ENCODE assay signal across 14 cellular contexts in genomic region chr18:61580061-61580460, GRCh38.
"Had no signal": no experiment of that assay in that cellular context is flagged by ENCODE, and none has a peak within 500 bp of the region (broad histone marks: within the 10 kb centered on the region; RNA-seq: fewer than 3 reads in every experiment).

No MANE protein-coding gene starts in this region.

- H3K4me2 ChIP-seq: neural progenitor cell had no signal

- H2AFZ ChIP-seq: neural progenitor cell, parathyroid adenoma had no signal

- H3K27ac Mint-ChIP-seq: activated CD4-positive, alpha-beta T cell treated with anti-CD3 and anti-CD28 coated beads, Interleukin-2, amount 10 ng/mL, durations not matched to agents 24 days and 14 days; activated naive CD4-positive, alpha-beta T cell treated with anti-CD3 and anti-CD28 coated beads for 36 hours; activated T-helper 17 cell treated with anti-CD3 and anti-CD28 coated beads, Interleukin-2, amount 50 U/mL, for 72 hours; brain; neural progenitor cell; WTC11 had no signal

- H3K9me3 ChIP-seq: heart left ventricle had no signal

- H3K27ac ChIP-seq: neural progenitor cell, parathyroid adenoma, skin epidermis had no signal

- H3K4me1 ChIP-seq: neural progenitor cell had no signal

- H3K4me3 ChIP-seq: heart left ventricle, neural progenitor cell, skin epidermis had no signal

- H3K9me3 Mint-ChIP-seq: activated CD4-positive, alpha-beta T cell treated with anti-CD3 and anti-CD28 coated beads, Interleukin-2, amount 10 ng/mL, durations not matched to agents 24 days and 14 days; activated naive CD4-positive, alpha-beta T cell treated with anti-CD3 and anti-CD28 coated beads for 36 hours; activated T-helper 17 cell treated with anti-CD3 and anti-CD28 coated beads, Interleukin-2, amount 50 U/mL, for 72 hours; central memory CD8-positive, alpha-beta T cell; neural progenitor cell; WTC11 had no signal

- H3K79me2 ChIP-seq: parathyroid adenoma had no signal

- H3K4me3 Mint-ChIP-seq: activated CD4-positive, alpha-beta T cell treated with anti-CD3 and anti-CD28 coated beads, Interleukin-2, amount 10 ng/mL, durations not matched to agents 24 days and 14 days; activated naive CD4-positive, alpha-beta T cell treated with anti-CD3 and anti-CD28 coated beads for 36 hours; activated T-helper 17 cell treated with anti-CD3 and anti-CD28 coated beads, Interleukin-2, amount 50 U/mL, for 72 hours; central memory CD8-positive, alpha-beta T cell; neural progenitor cell; WTC11 had no signal

- H3K36me3 Mint-ChIP-seq: brain, neural progenitor cell, WTC11 had no signal

- H3K27me3 ChIP-seq: heart left ventricle had no signal

- DNase-seq: activated CD4-positive, alpha-beta T cell treated with anti-CD3 and anti-CD28 coated beads, Interleukin-2, amount 10 ng/mL, durations not matched to agents 24 days and 14 days; activated naive CD4-positive, alpha-beta T cell treated with anti-CD3 and anti-CD28 coated beads for 36 hours; activated T-cell treated with anti-CD3 and anti-CD28 coated beads for 4 hours; foreskin melanocyte; heart left ventricle; kidney; retina had no signal

- H3K36me3 ChIP-seq: heart left ventricle, neural progenitor cell had no signal
